ENCODE assay signal across 1 cellular context in the genomic region with DNA sequence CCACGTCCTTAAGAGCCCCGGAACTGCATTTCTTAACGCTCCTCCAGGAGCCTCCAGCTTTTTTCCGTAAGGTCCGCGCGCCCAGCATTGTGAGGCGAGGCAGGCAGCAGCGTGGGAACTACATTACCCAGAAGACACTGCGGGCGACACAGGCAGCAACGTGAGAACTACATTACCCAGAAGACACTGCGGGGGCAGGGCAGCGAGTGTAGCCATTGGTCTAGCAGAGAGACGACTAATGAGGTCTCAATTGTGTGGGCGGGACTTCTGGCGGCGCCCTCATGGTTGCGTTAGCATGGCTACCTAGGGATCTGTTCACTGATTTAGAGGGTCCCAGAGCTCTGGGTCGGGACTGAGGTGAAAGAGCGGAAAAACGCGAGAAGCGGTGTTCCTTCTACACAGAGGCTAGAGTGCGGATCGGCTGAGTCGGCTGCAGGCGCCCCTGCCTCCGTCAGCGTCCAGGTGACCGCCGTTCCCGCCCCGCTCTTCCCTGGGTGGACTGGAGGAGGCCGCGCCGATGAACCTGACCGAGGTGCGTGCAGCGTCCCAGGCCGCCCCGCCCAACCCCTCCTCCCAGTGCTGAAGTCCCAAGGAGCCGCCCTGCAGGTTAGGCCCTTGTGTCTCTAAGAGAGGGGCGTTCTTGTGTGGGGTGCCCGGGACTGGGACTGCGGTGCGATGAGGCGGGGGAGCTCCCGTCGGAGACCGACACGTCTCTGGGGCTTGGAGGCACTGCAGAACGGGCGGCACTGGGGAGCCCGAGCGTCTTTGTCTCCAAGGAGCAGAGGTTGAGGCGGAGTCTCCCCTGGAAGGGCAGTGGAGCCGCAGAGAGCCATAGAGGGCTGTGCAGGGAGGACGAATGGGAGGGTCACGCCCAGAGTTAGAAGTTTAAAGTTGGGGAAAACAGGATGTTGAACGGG.
A peak's percentile ranks its signal among the peaks of the same experiment; 100 is the strongest.
TF ChIP-seq lines count a peak whose summit lies in the region.

A gene (plus strand): TSS at position 264 of the 917 bp plus-strand sequence. CDS start 254 bp downstream, at position 518.

TF ChIP-seq in HepG2, 621 proteins besides CTCF, POLR2A, EP300 and RAD21 (continued from another document and continues in another):
- TF ChIP-seq, protein P1, sequence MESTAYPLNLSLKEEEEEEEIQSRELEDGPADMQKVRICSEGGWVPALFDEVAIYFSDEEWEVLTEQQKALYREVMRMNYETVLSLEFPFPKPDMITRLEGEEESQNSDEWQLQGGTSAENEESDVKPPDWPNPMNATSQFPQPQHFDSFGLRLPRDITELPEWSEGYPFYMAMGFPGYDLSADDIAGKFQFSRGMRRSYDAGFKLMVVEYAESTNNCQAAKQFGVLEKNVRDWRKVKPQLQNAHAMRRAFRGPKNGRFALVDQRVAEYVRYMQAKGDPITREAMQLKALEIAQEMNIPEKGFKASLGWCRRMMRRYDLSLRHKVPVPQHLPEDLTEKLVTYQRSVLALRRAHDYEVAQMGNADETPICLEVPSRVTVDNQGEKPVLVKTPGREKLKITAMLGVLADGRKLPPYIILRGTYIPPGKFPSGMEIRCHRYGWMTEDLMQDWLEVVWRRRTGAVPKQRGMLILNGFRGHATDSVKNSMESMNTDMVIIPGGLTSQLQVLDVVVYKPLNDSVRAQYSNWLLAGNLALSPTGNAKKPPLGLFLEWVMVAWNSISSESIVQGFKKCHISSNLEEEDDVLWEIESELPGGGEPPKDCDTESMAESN (CRISPR knock-in tag; conservative IDR thresholded peaks at IDR 0.05): no peak
- peak; percentile 71; the same call in 1 of the 2 replicates for TF ChIP-seq ZNF343 (CRISPR knock-in tag; IDR thresholded peaks at IDR 0.05)
- no peak for TF ChIP-seq ZSCAN20 (CRISPR knock-in tag; IDR thresholded peaks at IDR 0.05; ENCODE audit: borderline replicate concordance)
- no peak for TF ChIP-seq STAG1 (CRISPR knock-in tag; IDR thresholded peaks at IDR 0.05)
- TF ChIP-seq ZSCAN22 (CRISPR knock-in tag; IDR thresholded peaks at IDR 0.05): no peak
- TF ChIP-seq KLF13 (CRISPR knock-in tag; IDR thresholded peaks at IDR 0.05): no peak
- TF ChIP-seq NRL (CRISPR knock-in tag; IDR thresholded peaks at IDR 0.05; ENCODE audit: borderline replicate concordance): peak; percentile 48; the same call in 1 of the 2 replicates
- TF ChIP-seq ATF1 (CRISPR knock-in tag; IDR thresholded peaks at IDR 0.05): peak; percentile 93
- no peak for TF ChIP-seq ZBTB42 (CRISPR knock-in tag; IDR thresholded peaks at IDR 0.05)
- TF ChIP-seq, protein P2, sequence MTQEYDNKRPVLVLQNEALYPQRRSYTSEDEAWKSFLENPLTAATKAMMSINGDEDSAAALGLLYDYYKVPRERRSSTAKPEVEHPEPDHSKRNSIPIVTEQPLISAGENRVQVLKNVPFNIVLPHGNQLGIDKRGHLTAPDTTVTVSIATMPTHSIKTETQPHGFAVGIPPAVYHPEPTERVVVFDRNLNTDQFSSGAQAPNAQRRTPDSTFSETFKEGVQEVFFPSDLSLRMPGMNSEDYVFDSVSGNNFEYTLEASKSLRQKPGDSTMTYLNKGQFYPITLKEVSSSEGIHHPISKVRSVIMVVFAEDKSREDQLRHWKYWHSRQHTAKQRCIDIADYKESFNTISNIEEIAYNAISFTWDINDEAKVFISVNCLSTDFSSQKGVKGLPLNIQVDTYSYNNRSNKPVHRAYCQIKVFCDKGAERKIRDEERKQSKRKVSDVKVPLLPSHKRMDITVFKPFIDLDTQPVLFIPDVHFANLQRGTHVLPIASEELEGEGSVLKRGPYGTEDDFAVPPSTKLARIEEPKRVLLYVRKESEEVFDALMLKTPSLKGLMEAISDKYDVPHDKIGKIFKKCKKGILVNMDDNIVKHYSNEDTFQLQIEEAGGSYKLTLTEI (CRISPR knock-in tag; conservative IDR thresholded peaks at IDR 0.05): no peak
- no peak for TF ChIP-seq JARID2 (CRISPR knock-in tag; IDR thresholded peaks at IDR 0.05; ENCODE audit: insufficient replicate concordance)
- peak; percentile 54; the same call in 1 of the 2 replicates for TF ChIP-seq SMAD1 (CRISPR knock-in tag; IDR thresholded peaks at IDR 0.05; ENCODE audit: borderline replicate concordance, low read depth)
- TF ChIP-seq SRY (CRISPR knock-in tag; IDR thresholded peaks at IDR 0.05): peak; percentile 60; the same call in 1 of the 2 replicates
- no peak for TF ChIP-seq ZNF33A (CRISPR knock-in tag; IDR thresholded peaks at IDR 0.05; ENCODE audit: borderline replicate concordance)
- TF ChIP-seq ZNF510 (CRISPR knock-in tag; IDR thresholded peaks at IDR 0.05; ENCODE audit: low read depth): no peak
- no peak for TF ChIP-seq ZNF562 (CRISPR knock-in tag; IDR thresholded peaks at IDR 0.05; ENCODE audit: borderline replicate concordance)
- TF ChIP-seq, protein P3, sequence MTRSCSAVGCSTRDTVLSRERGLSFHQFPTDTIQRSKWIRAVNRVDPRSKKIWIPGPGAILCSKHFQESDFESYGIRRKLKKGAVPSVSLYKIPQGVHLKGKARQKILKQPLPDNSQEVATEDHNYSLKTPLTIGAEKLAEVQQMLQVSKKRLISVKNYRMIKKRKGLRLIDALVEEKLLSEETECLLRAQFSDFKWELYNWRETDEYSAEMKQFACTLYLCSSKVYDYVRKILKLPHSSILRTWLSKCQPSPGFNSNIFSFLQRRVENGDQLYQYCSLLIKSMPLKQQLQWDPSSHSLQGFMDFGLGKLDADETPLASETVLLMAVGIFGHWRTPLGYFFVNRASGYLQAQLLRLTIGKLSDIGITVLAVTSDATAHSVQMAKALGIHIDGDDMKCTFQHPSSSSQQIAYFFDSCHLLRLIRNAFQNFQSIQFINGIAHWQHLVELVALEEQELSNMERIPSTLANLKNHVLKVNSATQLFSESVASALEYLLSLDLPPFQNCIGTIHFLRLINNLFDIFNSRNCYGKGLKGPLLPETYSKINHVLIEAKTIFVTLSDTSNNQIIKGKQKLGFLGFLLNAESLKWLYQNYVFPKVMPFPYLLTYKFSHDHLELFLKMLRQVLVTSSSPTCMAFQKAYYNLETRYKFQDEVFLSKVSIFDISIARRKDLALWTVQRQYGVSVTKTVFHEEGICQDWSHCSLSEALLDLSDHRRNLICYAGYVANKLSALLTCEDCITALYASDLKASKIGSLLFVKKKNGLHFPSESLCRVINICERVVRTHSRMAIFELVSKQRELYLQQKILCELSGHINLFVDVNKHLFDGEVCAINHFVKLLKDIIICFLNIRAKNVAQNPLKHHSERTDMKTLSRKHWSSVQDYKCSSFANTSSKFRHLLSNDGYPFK (CRISPR knock-in tag; IDR thresholded peaks at IDR 0.05; ENCODE audit: borderline replicate concordance): peak; percentile 85; the same call in 1 of the 2 replicates
- TF ChIP-seq EZH2 (conservative IDR thresholded peaks at IDR 0.05; ENCODE audit: low read depth, low read length): no peak
- TF ChIP-seq, protein P4, sequence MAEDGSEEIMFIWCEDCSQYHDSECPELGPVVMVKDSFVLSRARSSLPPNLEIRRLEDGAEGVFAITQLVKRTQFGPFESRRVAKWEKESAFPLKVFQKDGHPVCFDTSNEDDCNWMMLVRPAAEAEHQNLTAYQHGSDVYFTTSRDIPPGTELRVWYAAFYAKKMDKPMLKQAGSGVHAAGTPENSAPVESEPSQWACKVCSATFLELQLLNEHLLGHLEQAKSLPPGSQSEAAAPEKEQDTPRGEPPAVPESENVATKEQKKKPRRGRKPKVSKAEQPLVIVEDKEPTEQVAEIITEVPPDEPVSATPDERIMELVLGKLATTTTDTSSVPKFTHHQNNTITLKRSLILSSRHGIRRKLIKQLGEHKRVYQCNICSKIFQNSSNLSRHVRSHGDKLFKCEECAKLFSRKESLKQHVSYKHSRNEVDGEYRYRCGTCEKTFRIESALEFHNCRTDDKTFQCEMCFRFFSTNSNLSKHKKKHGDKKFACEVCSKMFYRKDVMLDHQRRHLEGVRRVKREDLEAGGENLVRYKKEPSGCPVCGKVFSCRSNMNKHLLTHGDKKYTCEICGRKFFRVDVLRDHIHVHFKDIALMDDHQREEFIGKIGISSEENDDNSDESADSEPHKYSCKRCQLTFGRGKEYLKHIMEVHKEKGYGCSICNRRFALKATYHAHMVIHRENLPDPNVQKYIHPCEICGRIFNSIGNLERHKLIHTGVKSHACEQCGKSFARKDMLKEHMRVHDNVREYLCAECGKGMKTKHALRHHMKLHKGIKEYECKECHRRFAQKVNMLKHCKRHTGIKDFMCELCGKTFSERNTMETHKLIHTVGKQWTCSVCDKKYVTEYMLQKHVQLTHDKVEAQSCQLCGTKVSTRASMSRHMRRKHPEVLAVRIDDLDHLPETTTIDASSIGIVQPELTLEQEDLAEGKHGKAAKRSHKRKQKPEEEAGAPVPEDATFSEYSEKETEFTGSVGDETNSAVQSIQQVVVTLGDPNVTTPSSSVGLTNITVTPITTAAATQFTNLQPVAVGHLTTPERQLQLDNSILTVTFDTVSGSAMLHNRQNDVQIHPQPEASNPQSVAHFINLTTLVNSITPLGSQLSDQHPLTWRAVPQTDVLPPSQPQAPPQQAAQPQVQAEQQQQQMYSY (CRISPR knock-in tag; IDR thresholded peaks at IDR 0.05): no peak
- no peak for TF ChIP-seq FIP1L1 (IDR thresholded peaks at IDR 0.05; ENCODE audit: borderline replicate concordance, insufficient read depth, low read depth, low read length)
- TF ChIP-seq KDM5B (CRISPR knock-in tag; IDR thresholded peaks at IDR 0.05; ENCODE audit: borderline replicate concordance): no peak; the same call in 1 of the 2 replicates
- TF ChIP-seq ZNF124 (CRISPR knock-in tag; IDR thresholded peaks at IDR 0.05): no peak
- peak; percentile 59; the same call in 1 of the 2 replicates for TF ChIP-seq SNAI1 (CRISPR knock-in tag; IDR thresholded peaks at IDR 0.05; ENCODE audit: borderline replicate concordance)
- TF ChIP-seq, protein P5, sequence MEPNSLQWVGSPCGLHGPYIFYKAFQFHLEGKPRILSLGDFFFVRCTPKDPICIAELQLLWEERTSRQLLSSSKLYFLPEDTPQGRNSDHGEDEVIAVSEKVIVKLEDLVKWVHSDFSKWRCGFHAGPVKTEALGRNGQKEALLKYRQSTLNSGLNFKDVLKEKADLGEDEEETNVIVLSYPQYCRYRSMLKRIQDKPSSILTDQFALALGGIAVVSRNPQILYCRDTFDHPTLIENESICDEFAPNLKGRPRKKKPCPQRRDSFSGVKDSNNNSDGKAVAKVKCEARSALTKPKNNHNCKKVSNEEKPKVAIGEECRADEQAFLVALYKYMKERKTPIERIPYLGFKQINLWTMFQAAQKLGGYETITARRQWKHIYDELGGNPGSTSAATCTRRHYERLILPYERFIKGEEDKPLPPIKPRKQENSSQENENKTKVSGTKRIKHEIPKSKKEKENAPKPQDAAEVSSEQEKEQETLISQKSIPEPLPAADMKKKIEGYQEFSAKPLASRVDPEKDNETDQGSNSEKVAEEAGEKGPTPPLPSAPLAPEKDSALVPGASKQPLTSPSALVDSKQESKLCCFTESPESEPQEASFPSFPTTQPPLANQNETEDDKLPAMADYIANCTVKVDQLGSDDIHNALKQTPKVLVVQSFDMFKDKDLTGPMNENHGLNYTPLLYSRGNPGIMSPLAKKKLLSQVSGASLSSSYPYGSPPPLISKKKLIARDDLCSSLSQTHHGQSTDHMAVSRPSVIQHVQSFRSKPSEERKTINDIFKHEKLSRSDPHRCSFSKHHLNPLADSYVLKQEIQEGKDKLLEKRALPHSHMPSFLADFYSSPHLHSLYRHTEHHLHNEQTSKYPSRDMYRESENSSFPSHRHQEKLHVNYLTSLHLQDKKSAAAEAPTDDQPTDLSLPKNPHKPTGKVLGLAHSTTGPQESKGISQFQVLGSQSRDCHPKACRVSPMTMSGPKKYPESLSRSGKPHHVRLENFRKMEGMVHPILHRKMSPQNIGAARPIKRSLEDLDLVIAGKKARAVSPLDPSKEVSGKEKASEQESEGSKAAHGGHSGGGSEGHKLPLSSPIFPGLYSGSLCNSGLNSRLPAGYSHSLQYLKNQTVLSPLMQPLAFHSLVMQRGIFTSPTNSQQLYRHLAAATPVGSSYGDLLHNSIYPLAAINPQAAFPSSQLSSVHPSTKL (CRISPR knock-in tag; IDR thresholded peaks at IDR 0.05): 0 out of 2 replicates have a peak, but pooled peaks have one; percentile 8
- TF ChIP-seq, protein P6, sequence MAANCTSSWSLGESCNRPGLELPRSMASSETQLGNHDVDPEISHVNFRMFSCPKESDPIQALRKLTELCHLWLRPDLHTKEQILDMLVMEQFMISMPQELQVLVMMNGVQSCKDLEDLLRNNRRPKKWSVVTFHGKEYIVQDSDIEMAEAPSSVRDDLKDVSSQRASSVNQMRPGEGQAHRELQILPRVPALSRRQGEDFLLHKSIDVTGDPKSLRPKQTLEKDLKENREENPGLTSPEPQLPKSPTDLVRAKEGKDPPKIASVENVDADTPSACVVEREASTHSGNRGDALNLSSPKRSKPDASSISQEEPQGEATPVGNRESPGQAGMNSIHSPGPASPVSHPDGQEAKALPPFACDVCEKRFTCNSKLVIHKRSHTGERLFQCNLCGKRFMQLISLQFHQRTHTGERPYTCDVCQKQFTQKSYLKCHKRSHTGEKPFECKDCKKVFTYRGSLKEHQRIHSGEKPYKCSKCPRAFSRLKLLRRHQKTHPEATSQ (CRISPR knock-in tag; IDR thresholded peaks at IDR 0.05; ENCODE audit: borderline replicate concordance): no peak
- TF ChIP-seq NR2F1 (CRISPR knock-in tag; IDR thresholded peaks at IDR 0.05): no peak
- peak; percentile 90 for TF ChIP-seq POLR2AphosphoS5 (IDR thresholded peaks at IDR 0.05; ENCODE audit: low read depth, low read length)
- TF ChIP-seq ZMAT3 (CRISPR knock-in tag; conservative IDR thresholded peaks at IDR 0.05): 0 out of 2 replicates have a peak, but pooled peaks have one; percentile 54
- TF ChIP-seq ZNF567 (CRISPR knock-in tag; IDR thresholded peaks at IDR 0.05; ENCODE audit: borderline replicate concordance): no peak; the same call in 1 of the 2 replicates
- TF ChIP-seq ZNF251 (CRISPR knock-in tag; IDR thresholded peaks at IDR 0.05): no peak
- TF ChIP-seq ZNF550 (CRISPR knock-in tag; IDR thresholded peaks at IDR 0.05; ENCODE audit: borderline replicate concordance): no peak
- TF ChIP-seq, protein P7, sequence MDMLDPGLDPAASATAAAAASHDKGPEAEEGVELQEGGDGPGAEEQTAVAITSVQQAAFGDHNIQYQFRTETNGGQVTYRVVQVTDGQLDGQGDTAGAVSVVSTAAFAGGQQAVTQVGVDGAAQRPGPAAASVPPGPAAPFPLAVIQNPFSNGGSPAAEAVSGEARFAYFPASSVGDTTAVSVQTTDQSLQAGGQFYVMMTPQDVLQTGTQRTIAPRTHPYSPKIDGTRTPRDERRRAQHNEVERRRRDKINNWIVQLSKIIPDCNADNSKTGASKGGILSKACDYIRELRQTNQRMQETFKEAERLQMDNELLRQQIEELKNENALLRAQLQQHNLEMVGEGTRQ (IDR thresholded peaks at IDR 0.05; ENCODE audit: low read depth, low read length): no peak
- TF ChIP-seq, protein P7 (CRISPR knock-in tag; IDR thresholded peaks at IDR 0.05; ENCODE audit: borderline replicate concordance): no peak
- TF ChIP-seq SETDB1 (CRISPR knock-in tag; IDR thresholded peaks at IDR 0.05; ENCODE audit: borderline replicate concordance): no peak
- no peak for TF ChIP-seq ZNF766 (CRISPR knock-in tag; IDR thresholded peaks at IDR 0.05; ENCODE audit: borderline replicate concordance)
- TF ChIP-seq MED8 (CRISPR knock-in tag; IDR thresholded peaks at IDR 0.05; ENCODE audit: insufficient replicate concordance): peak; percentile 48
